In the genomic region with DNA sequence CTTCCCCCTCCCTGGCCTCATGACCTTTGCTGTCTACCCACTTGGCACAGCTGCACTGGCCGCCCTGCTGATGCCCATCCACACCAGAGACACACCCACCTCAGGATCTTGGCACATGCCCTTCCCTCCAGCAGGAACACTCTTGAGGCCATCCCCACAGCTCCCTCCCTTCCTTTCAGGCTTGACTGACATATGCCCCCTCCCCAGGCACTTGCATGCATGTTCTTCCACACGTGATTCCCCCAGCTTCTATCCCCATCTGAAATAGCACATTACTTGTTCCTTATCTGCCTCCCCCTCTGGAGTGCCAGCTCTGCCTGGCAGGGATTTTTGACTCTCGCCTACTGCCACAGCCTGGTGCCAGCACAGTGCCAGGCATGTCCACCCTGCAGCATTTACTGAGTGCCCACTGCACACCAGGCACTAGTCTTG, we compare ENCODE assay signal across 1 cellular context.
TF ChIP-seq lines count a peak whose summit lies in the region.

No MANE protein-coding gene starts in this region.

TF ChIP-seq in IMR-90, 13 proteins besides CTCF, POLR2A, EP300 and RAD21 (continued from another document):
- TF ChIP-seq, protein P1, sequence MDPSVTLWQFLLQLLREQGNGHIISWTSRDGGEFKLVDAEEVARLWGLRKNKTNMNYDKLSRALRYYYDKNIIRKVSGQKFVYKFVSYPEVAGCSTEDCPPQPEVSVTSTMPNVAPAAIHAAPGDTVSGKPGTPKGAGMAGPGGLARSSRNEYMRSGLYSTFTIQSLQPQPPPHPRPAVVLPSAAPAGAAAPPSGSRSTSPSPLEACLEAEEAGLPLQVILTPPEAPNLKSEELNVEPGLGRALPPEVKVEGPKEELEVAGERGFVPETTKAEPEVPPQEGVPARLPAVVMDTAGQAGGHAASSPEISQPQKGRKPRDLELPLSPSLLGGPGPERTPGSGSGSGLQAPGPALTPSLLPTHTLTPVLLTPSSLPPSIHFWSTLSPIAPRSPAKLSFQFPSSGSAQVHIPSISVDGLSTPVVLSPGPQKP (IDR thresholded peaks at IDR 0.05; ENCODE audit: borderline replicate concordance, low read depth, low read length): no peak
- no peak for TF ChIP-seq RCOR1 (IDR thresholded peaks at IDR 0.05; ENCODE audit: insufficient replicate concordance, low read length)
- no peak for TF ChIP-seq MAFK (IDR thresholded peaks at IDR 0.05; ENCODE audit: low read depth, low read length)
- no peak for TF ChIP-seq SMC3 (IDR thresholded peaks at IDR 0.05; ENCODE audit: low read depth, low read length)
- TF ChIP-seq CHD1 (IDR thresholded peaks at IDR 0.05; ENCODE audit: low read depth, low read length): no peak
- TF ChIP-seq, protein P2, sequence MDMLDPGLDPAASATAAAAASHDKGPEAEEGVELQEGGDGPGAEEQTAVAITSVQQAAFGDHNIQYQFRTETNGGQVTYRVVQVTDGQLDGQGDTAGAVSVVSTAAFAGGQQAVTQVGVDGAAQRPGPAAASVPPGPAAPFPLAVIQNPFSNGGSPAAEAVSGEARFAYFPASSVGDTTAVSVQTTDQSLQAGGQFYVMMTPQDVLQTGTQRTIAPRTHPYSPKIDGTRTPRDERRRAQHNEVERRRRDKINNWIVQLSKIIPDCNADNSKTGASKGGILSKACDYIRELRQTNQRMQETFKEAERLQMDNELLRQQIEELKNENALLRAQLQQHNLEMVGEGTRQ (IDR thresholded peaks at IDR 0.05; ENCODE audit: low read depth, low read length): no peak
- no peak for TF ChIP-seq NFE2L2 (IDR thresholded peaks at IDR 0.05; ENCODE audit: low read depth, low read length)
- no peak for TF ChIP-seq RFX5 (IDR thresholded peaks at IDR 0.05; ENCODE audit: low read depth, low read length)
- TF ChIP-seq CEBPB (IDR thresholded peaks at IDR 0.05; ENCODE audit: low read depth, low read length): no peak
- TF ChIP-seq MAZ (IDR thresholded peaks at IDR 0.05; ENCODE audit: borderline replicate concordance, low read depth, low read length): no peak
- TF ChIP-seq MXI1 (IDR thresholded peaks at IDR 0.05; ENCODE audit: borderline replicate concordance, low read depth, low read length): no peak
- TF ChIP-seq BHLHE40 (IDR thresholded peaks at IDR 0.05; ENCODE audit: low read depth, low read length): no peak
TF ChIP-seq in IMR-90: peak in this region for 0.
